Comparison of ENCODE assay signal across 35 cellular contexts in genomic region chr5:165026971-165027370, GRCh38.
"Had no signal": no experiment of that assay in that cellular context is flagged by ENCODE, and none has a peak within 500 bp of the region (broad histone marks: within the 10 kb centered on the region; RNA-seq: fewer than 3 reads in every experiment).

No MANE protein-coding gene starts in this region.

- H3K4me1 ChIP-seq: adrenal gland, body of pancreas, breast epithelium had no signal

- H3K9me3 ChIP-seq: adrenal gland, body of pancreas, breast epithelium had no signal

- H3K4me3 ChIP-seq: adrenal gland, body of pancreas, breast epithelium had no signal

- DNase-seq: activated B cell treated with CpG ODN at 0.5 μM for 24 hours; activated CD4-positive, alpha-beta memory T cell treated with anti-CD3 and anti-CD28 coated beads for 36 hours; activated CD4-positive, alpha-beta T cell treated with anti-CD3 and anti-CD28 coated beads for 4 hours; activated CD4-positive, alpha-beta T cell treated with anti-CD3 and anti-CD28 coated beads, Interleukin-2, amount 10 ng/mL, durations not matched to agents 24 days and 14 days; activated CD4-positive, alpha-beta T cell treated with anti-CD3 and anti-CD28 coated beads, Interleukin-2, amount 50 U/mL, for 1 hour; activated CD4-positive, alpha-beta T cell treated with anti-CD3 and anti-CD28 coated beads, Interleukin-2, amount 50 U/mL, for 4 hours; activated CD4-positive, CD25-positive, alpha-beta regulatory T cell treated with anti-CD3 and anti-CD28 coated beads, Interleukin-2, amount 50 U/mL, for 72 hours; activated CD8-positive, alpha-beta memory T cell treated with anti-CD3 and anti-CD28 coated beads, Interleukin-2, amount 50 U/mL, for 4 hours; activated CD8-positive, alpha-beta T cell treated with anti-CD3 and anti-CD28 coated beads for 36 hours; activated effector memory CD4-positive, alpha-beta T cell treated with anti-CD3 and anti-CD28 coated beads, Interleukin-2, amount 50 U/mL, for 16 hours; activated gamma-delta T cell treated with Interleukin-2 at 50 U/mL for 16 hours; activated naive CD4-positive, alpha-beta T cell; activated naive CD4-positive, alpha-beta T cell treated with anti-CD3 and anti-CD28 coated beads for 36 hours; activated naive CD4-positive, alpha-beta T cell treated with anti-CD3 and anti-CD28 coated beads, Interleukin-2, amount 50 U/mL, for 16 hours; activated naive CD8-positive, alpha-beta T cell treated with anti-CD3 and anti-CD28 coated beads for 36 hours; activated T-cell treated with anti-CD3 and anti-CD28 coated beads for 4 hours; activated T-cell treated with anti-CD3 and anti-CD28 coated beads, Interleukin-2, amount 50 U/mL, for 1 hour; activated T-cell treated with anti-CD3 and anti-CD28 coated beads, Interleukin-2, amount 50 U/mL, for 4 hours; activated T-cell treated with anti-CD3 and anti-CD28 coated beads, Interleukin-2, amount 50 U/mL, for 72 hours; adrenal gland; amniotic stem cell; aorta; body of pancreas; brain microvascular endothelial cell; central memory CD4-positive, alpha-beta T cell; T-helper 2 cell; T-helper 9 cell had no signal

- H3K36me3 ChIP-seq: adrenal gland, brain microvascular endothelial cell, breast epithelium had no signal

- H3K27me3 Mint-ChIP-seq: activated B cell treated with CpG ODN at 0.5 μM for 24 hours; activated CD4-positive, alpha-beta memory T cell treated with anti-CD3 and anti-CD28 coated beads for 36 hours; activated CD4-positive, alpha-beta T cell treated with anti-CD3 and anti-CD28 coated beads, Interleukin-2, amount 10 ng/mL, durations not matched to agents 24 days and 14 days; activated CD8-positive, alpha-beta T cell treated with anti-CD3 and anti-CD28 coated beads for 36 hours; activated naive CD8-positive, alpha-beta T cell treated with anti-CD3 and anti-CD28 coated beads for 36 hours; activated T-helper 17 cell treated with anti-CD3 and anti-CD28 coated beads, Interleukin-2, amount 50 U/mL, for 72 hours had no signal

- H3K9me3 Mint-ChIP-seq: activated CD4-positive, alpha-beta T cell treated with anti-CD3 and anti-CD28 coated beads, Interleukin-2, amount 10 ng/mL, durations not matched to agents 24 days and 14 days had no signal

- H3K27ac Mint-ChIP-seq: activated B cell treated with CpG ODN at 0.5 μM for 24 hours; activated CD4-positive, alpha-beta memory T cell treated with anti-CD3 and anti-CD28 coated beads for 36 hours; activated CD4-positive, alpha-beta T cell treated with anti-CD3 and anti-CD28 coated beads, Interleukin-2, amount 10 ng/mL, durations not matched to agents 24 days and 14 days; activated CD8-positive, alpha-beta T cell treated with anti-CD3 and anti-CD28 coated beads for 36 hours; activated naive CD4-positive, alpha-beta T cell treated with anti-CD3 and anti-CD28 coated beads for 36 hours; activated naive CD4-positive, alpha-beta T cell treated with anti-CD3 and anti-CD28 coated beads, Interleukin-2, amount 50 U/mL, for 72 hours; activated naive CD8-positive, alpha-beta T cell treated with anti-CD3 and anti-CD28 coated beads for 36 hours; activated T-cell treated with anti-CD3 and anti-CD28 coated beads, Interleukin-2, amount 50 U/mL, for 72 hours; activated T-helper 1 cell treated with anti-CD3 and anti-CD28 coated beads, Interleukin-12 subunit alpha, Interleukin-12 subunit beta, Interleukin-2, Interleukin-4 antibody, amounts not matched to agents 30 ng/mL and 10 ng/mL and 1 ng/mL, durations not matched to agents 14 hours and 24 hours and 36 hours; activated T-helper 17 cell treated with anti-CD3 and anti-CD28 coated beads, Interleukin-2, amount 50 U/mL, for 72 hours; T-helper 2 cell treated with Interferon-gamma antibody and Interleukin-4, amounts not matched to agents 5 μg/mL and 100 μg/mL, for 36 hours had no signal

- FAIRE-seq: astrocyte, colon, TTC549 had no signal

- H3K36me3 Mint-ChIP-seq: activated CD4-positive, alpha-beta memory T cell treated with anti-CD3 and anti-CD28 coated beads for 36 hours; activated naive CD4-positive, alpha-beta T cell treated with anti-CD3 and anti-CD28 coated beads, Interleukin-2, amount 50 U/mL, for 72 hours; activated naive CD8-positive, alpha-beta T cell treated with anti-CD3 and anti-CD28 coated beads for 36 hours had no signal

- ATAC-seq: activated CD8-positive, alpha-beta T cell treated with anti-CD3 and anti-CD28 coated beads for 36 hours; activated naive CD4-positive, alpha-beta T cell treated with anti-CD3 and anti-CD28 coated beads, Interleukin-2, amount 50 U/mL, for 72 hours; activated T-cell treated with anti-CD3 and anti-CD28 coated beads, Interleukin-2, amount 50 U/mL, for 4 hours; activated T-cell treated with anti-CD3 and anti-CD28 coated beads, Interleukin-2, amount 50 U/mL, for 72 hours; activated T-helper 17 cell treated with anti-CD3 and anti-CD28 coated beads, Interleukin-2, amount 50 U/mL, for 72 hours; body of pancreas had no signal

- H3K27ac ChIP-seq: adrenal gland, body of pancreas, brain microvascular endothelial cell, breast epithelium had no signal

- H3K4me1 Mint-ChIP-seq: activated B cell treated with CpG ODN at 0.5 μM for 24 hours; activated CD4-positive, alpha-beta T cell treated with anti-CD3 and anti-CD28 coated beads, Interleukin-2, amount 10 ng/mL, durations not matched to agents 24 days and 14 days; activated naive CD8-positive, alpha-beta T cell treated with anti-CD3 and anti-CD28 coated beads for 36 hours; activated T-helper 17 cell treated with anti-CD3 and anti-CD28 coated beads, Interleukin-2, amount 50 U/mL, for 72 hours had no signal

- H3K27me3 ChIP-seq: adrenal gland, body of pancreas, brain microvascular endothelial cell, breast epithelium had no signal

- H3K4me3 Mint-ChIP-seq: activated B cell treated with CpG ODN at 0.5 μM for 24 hours; activated CD4-positive, alpha-beta memory T cell treated with anti-CD3 and anti-CD28 coated beads for 36 hours; activated CD4-positive, alpha-beta T cell treated with anti-CD3 and anti-CD28 coated beads, Interleukin-2, amount 10 ng/mL, durations not matched to agents 24 days and 14 days; activated CD8-positive, alpha-beta T cell treated with anti-CD3 and anti-CD28 coated beads for 36 hours; activated naive CD4-positive, alpha-beta T cell treated with anti-CD3 and anti-CD28 coated beads for 36 hours; activated naive CD8-positive, alpha-beta T cell treated with anti-CD3 and anti-CD28 coated beads for 36 hours; activated T-cell treated with anti-CD3 and anti-CD28 coated beads, Interleukin-2, amount 50 U/mL, for 4 hours; activated T-cell treated with anti-CD3 and anti-CD28 coated beads, Interleukin-2, amount 50 U/mL, for 72 hours; activated T-helper 1 cell treated with anti-CD3 and anti-CD28 coated beads, Interleukin-12 subunit alpha, Interleukin-12 subunit beta, Interleukin-2, Interleukin-4 antibody, amounts not matched to agents 30 ng/mL and 10 ng/mL and 1 ng/mL, durations not matched to agents 14 hours and 24 hours and 36 hours; activated T-helper 17 cell treated with anti-CD3 and anti-CD28 coated beads, Interleukin-2, amount 50 U/mL, for 72 hours; T-helper 2 cell treated with Interferon-gamma antibody and Interleukin-4, amounts not matched to agents 5 μg/mL and 100 μg/mL, for 36 hours had no signal
